ENCODE assay signal across 25 cellular contexts in genomic region chr4:183195534-183195933, GRCh38.
DNase-seq lines count a peak whose midpoint lies in the region; ATAC-seq and TF ChIP-seq lines count a peak whose summit lies in the region.
"Had no signal": no experiment of that assay in that cellular context is flagged by ENCODE, and none has a peak within 500 bp of the region (broad histone marks: within the 10 kb centered on the region; RNA-seq: fewer than 3 reads in every experiment).

No MANE protein-coding gene starts in this region.

- peaks cover 22% of the 10 kb centered on the region for H3K79me2 ChIP-seq in mammary epithelial cell (ENCODE audit: insufficient read depth, low read length)

- H3K27ac ChIP-seq in mammary epithelial cell (ENCODE audit: insufficient read depth, low read depth, low read length) (no peak overlapping the region), IMR-90 (ENCODE audit: insufficient read depth, low read length) (no peak overlapping the region), adrenal gland (no peak overlapping the region)
- H3K27ac ChIP-seq: 22Rv1, C4-2B, Peyer's patch had no signal

- H3K4me1 Mint-ChIP-seq in MCF 10A (ENCODE audit: insufficient read depth, unreplicated experiment) (peaks cover 12% of the 10 kb centered on the region), WTC11 (peaks cover 52% of the 10 kb centered on the region), progenitor cell of endocrine pancreas (ENCODE audit: low read depth) (peaks cover 8% of the 10 kb centered on the region)

- H3K36me3 ChIP-seq in mammary epithelial cell (ENCODE audit: insufficient read depth, low read length) (no peaks in the 10 kb centered on the region), IMR-90 (ENCODE audit: control insufficient read depth, insufficient read depth, low read length) (peaks cover 7% of the 10 kb centered on the region), adrenal gland (replicated peaks in 1 of 2) (no peaks in the 10 kb centered on the region)
- H3K36me3 ChIP-seq: Peyer's patch had no signal

- no peak overlapping the region for H2BK5ac ChIP-seq in IMR-90 (ENCODE audit: low read depth, low read length, poor library complexity, severe bottlenecking)

- intact Hi-C loops in MCF 10A (cut with micrococcal nuclease) (no loop called here), mammary epithelial cell (cut with micrococcal nuclease) (no loop called here), IMR-90 (cut with micrococcal nuclease) (no loop called here), adrenal gland (cut with DNase I) (no loop called here)

- peaks cover 40 to 61% of the 10 kb centered on the region in 2 experiments for H3K79me1 ChIP-seq in IMR-90 (ENCODE audit: low read depth in 1 of 2, low read length in 2 of 2)

- H3K4me3 Mint-ChIP-seq in MCF 10A (ENCODE audit: unreplicated experiment) (no peak overlapping the region), WTC11 (no peak overlapping the region), progenitor cell of endocrine pancreas (ENCODE audit: low read depth) (no peak overlapping the region)
- H3K4me3 Mint-ChIP-seq: HFFc6 had no signal

- peak overlapping the region; percentile 17 for H3K27ac Mint-ChIP-seq in MCF 10A (ENCODE audit: low read depth, unreplicated experiment)
- peak overlapping the region; percentile 60 for H3K27ac Mint-ChIP-seq in WTC11
- peak overlapping the region; percentile 12 for H3K27ac Mint-ChIP-seq in progenitor cell of endocrine pancreas

- H3K4me2 ChIP-seq in mammary epithelial cell (ENCODE audit: insufficient read depth, low read depth, low read length) (no peak overlapping the region), IMR-90 (ENCODE audit: low read depth, low read length) (no peak overlapping the region)

- H3K27me3 ChIP-seq in mammary epithelial cell (ENCODE audit: insufficient read depth, low read length) (no peaks in the 10 kb centered on the region), IMR-90 (ENCODE audit: control insufficient read depth, insufficient read depth, low read length) (no peaks in the 10 kb centered on the region), adrenal gland (no peaks in the 10 kb centered on the region)
- H3K27me3 ChIP-seq: Peyer's patch had no signal

- H4K20me1 ChIP-seq in mammary epithelial cell (ENCODE audit: insufficient read depth, low read length) (no peaks in the 10 kb centered on the region), IMR-90 (ENCODE audit: insufficient read depth, low read length) (peaks cover 11% of the 10 kb centered on the region; the same call in 1 of the 2 replicates)

- no peak overlapping the region for H3K56ac ChIP-seq in IMR-90 (ENCODE audit: extremely low read depth, insufficient read depth, low read length)

- H2AFZ ChIP-seq in mammary epithelial cell (ENCODE audit: low read depth, low read length), result no peak overlapping the region
- peak overlapping the region; percentile 47 for H2AFZ ChIP-seq in IMR-90 (replicated peaks; ENCODE audit: low read length, poor library complexity)

- H3K9me3 Mint-ChIP-seq in MCF 10A (ENCODE audit: unreplicated experiment) (no peaks in the 10 kb centered on the region), WTC11 (no peaks in the 10 kb centered on the region), progenitor cell of endocrine pancreas (ENCODE audit: low read depth) (no peaks in the 10 kb centered on the region)
- H3K9me3 Mint-ChIP-seq: HFFc6 had no signal

- H3K9me3 ChIP-seq in mammary epithelial cell (replicated peaks; ENCODE audit: insufficient read depth, low read length) (no peaks in the 10 kb centered on the region), IMR-90 (ENCODE audit: control insufficient read depth, insufficient read depth, low read length) (no peaks in the 10 kb centered on the region), adrenal gland (replicated peaks in 1 of 3) (no peaks in the 10 kb centered on the region)
- H3K9me3 ChIP-seq: Peyer's patch had no signal

- no peak overlapping the region for H2BK15ac ChIP-seq in IMR-90 (ENCODE audit: low read depth, low read length)

- H3K4me1 ChIP-seq in mammary epithelial cell (ENCODE audit: insufficient read depth, low read length) (peaks cover 7% of the 10 kb centered on the region), IMR-90 (ENCODE audit: control insufficient read depth, insufficient read depth, low read length) (peaks cover 3% of the 10 kb centered on the region; the same call in 1 of the 2 replicates), adrenal gland (replicated peaks in 1 of 2) (no peaks in the 10 kb centered on the region)
- H3K4me1 ChIP-seq: Peyer's patch had no signal

- H4K91ac ChIP-seq in IMR-90 (ENCODE audit: insufficient read depth, low read depth, low read length), result no peak overlapping the region

- WGBS in mammary epithelial cell (ENCODE audit: low coverage, missing lambda C conversion rate), result 97% methylated on average over 3 of the region's 3 CpGs
- WGBS in IMR-90 (ENCODE audit: extremely low coverage in 2 of 2, insufficient read length in 1 of 2), 2 experiments, result no CpG with 5 or more reads among the region's 3 CpGs
- WGBS in adrenal gland, 4 donors, result 91 to 94% (median 93%) methylated on average over 3 of the region's 3 CpGs

- no peak overlapping the region for H4K5ac ChIP-seq in IMR-90 (ENCODE audit: low read depth, low read length)

- POLR2A ChIA-PET in MCF 10A (lab: Yijun Ruan, JAX), result no interaction called here
- POLR2A ChIA-PET in IMR-90 (lab: Charles Lee; ENCODE audit: unreplicated experiment), result no interaction called here
- POLR2A ChIA-PET in WTC11 (lab: Charles Lee), result no interaction called here

- dilution Hi-C loops in mammary epithelial cell (cut with HindIII; ENCODE audit: low sequenced_read_pairs) (no loop called here), IMR-90 (cut with HindIII; ENCODE audit: low sequenced_read_pairs, unreplicated experiment) (no loop called here)

- no peak overlapping the region for H2BK120ac ChIP-seq in IMR-90 (ENCODE audit: low read depth, low read length)

- H3K4me3 ChIP-seq in mammary epithelial cell (replicated peaks in 1 of 3; ENCODE audit: insufficient read depth in 1 of 3, low read depth in 2 of 3, low read length in 3 of 3) (no peak overlapping the region), IMR-90 (ENCODE audit: insufficient read depth, low read depth, low read length) (no peak overlapping the region), adrenal gland (no peak overlapping the region)
- H3K4me3 ChIP-seq: GM12878, Peyer's patch had no signal

- no peak overlapping the region for H2AK5ac ChIP-seq in IMR-90 (ENCODE audit: low read depth, low read length)

- no peak overlapping the region for H3K9ac ChIP-seq in mammary epithelial cell (ENCODE audit: insufficient read depth, low read length)
- H3K9ac ChIP-seq in IMR-90 (ENCODE audit: low read depth, low read length), result no peak overlapping the region

- in situ Hi-C loops in mammary epithelial cell (cut with MboI; ENCODE audit: low sequenced_read_pairs in 2 of 2), result no loop called here
- in situ Hi-C loops in IMR-90 (cut with MboI; ENCODE audit: low sequenced_read_pairs), result no loop called here

- TF ChIP-seq RAD21 in IMR-90 (IDR thresholded peaks at IDR 0.05; ENCODE audit: low read length), result no peak

- H3K9me1 ChIP-seq in IMR-90 (ENCODE audit: insufficient read depth, low read length), result no peaks in the 10 kb centered on the region; the same call in 1 of the 2 replicates

- no peak overlapping the region for H3K23ac ChIP-seq in IMR-90 (ENCODE audit: low read depth, low read length)

- TF ChIP-seq POLR2A in IMR-90 (IDR thresholded peaks at IDR 0.05; ENCODE audit: low read depth, low read length), result no peak
- TF ChIP-seq POLR2A in adrenal gland (IDR thresholded peaks at IDR 0.05), result no peak

- DNase-seq in MCF 10A (ENCODE audit: unreplicated experiment), result no peak
- no peak for DNase-seq in mammary epithelial cell
- no peak for DNase-seq in IMR-90
- DNase-seq in WTC11 (ENCODE audit: low spot score), result no peak
- no peak for DNase-seq in progenitor cell of endocrine pancreas (ENCODE audit: low spot score, unreplicated experiment)
- no peak for DNase-seq in adrenal gland
- no peak for DNase-seq in GM10266 (ENCODE audit: extremely low spot score)
- DNase-seq in NCI-H187 treated with DMSO at 0.1 percent for 48 hours (lab: John Stamatoyannopoulos, UW), result no peak
- DNase-seq: ACHN; DMS 273 treated with DMSO at 0.1 percent for 48 hours; DMS79 treated with DMSO at 0.1 percent for 48 hours; H7; HFFc6; MM.1S; NCI-H1092; NCI-H1436; NCI-H1930; NCI-H2227 treated with DMSO at 0.1 percent for 48 hours; NCI-H510A treated with DMSO at 0.1 percent for 48 hours; NCI-H748 treated with DMSO at 0.1 percent for 48 hours; NK-92 treated with Interleukin-12 subunit alpha and Interleukin-12 subunit beta, amount 100 ng/mL, for 24 hours; Peyer's patch had no signal

- H3K4ac ChIP-seq in IMR-90 (ENCODE audit: low read depth, low read length), result no peak overlapping the region

- H3K27me3 Mint-ChIP-seq in MCF 10A (ENCODE audit: insufficient read depth, unreplicated experiment) (no peaks in the 10 kb centered on the region), WTC11 (ENCODE audit: low read depth) (no peaks in the 10 kb centered on the region), progenitor cell of endocrine pancreas (no peaks in the 10 kb centered on the region)

- ATAC-seq in IMR-90 (ENCODE audit: low read depth) (no peak), WTC11 (no peak)
- ATAC-seq: GM12878 had no signal

- no TSS peak for BruUV-seq in MCF 10A (replicated peaks; lab: Mats Ljungman, UMichigan)
- no TSS peak for BruUV-seq in mammary epithelial cell (replicated peaks; lab: Mats Ljungman, UMichigan)
- no TSS peak for BruUV-seq in IMR-90 (replicated peaks; lab: Mats Ljungman, UMichigan)

- H3K36me3 Mint-ChIP-seq in MCF 10A (ENCODE audit: insufficient read depth, unreplicated experiment) (peaks cover 13% of the 10 kb centered on the region), WTC11 (peaks cover 6% of the 10 kb centered on the region; the same call in 1 of the 2 replicates), progenitor cell of endocrine pancreas (ENCODE audit: insufficient read depth) (no peaks in the 10 kb centered on the region)

- no peak overlapping the region for H4K8ac ChIP-seq in IMR-90 (ENCODE audit: low read depth in 2 of 2, low read length in 2 of 2)

- H2BK20ac ChIP-seq in IMR-90 (ENCODE audit: low read depth, low read length), result no peak overlapping the region

- no peak for TF ChIP-seq CTCF in MCF 10A (IDR thresholded peaks at IDR 0.05; ENCODE audit: unreplicated experiment)
- no peak for TF ChIP-seq CTCF in mammary epithelial cell (conservative IDR thresholded peaks at IDR 0.05 in 1 of 2, IDR thresholded peaks at IDR 0.05 in 1 of 2; ENCODE audit: extremely low read depth in 1 of 2, insufficient read depth in 1 of 2, low read depth in 1 of 2, low read length in 2 of 2)
- no peak for TF ChIP-seq CTCF in IMR-90 (conservative IDR thresholded peaks at IDR 0.05; ENCODE audit: low read depth, low read length)
- no peak for TF ChIP-seq CTCF in WTC11 (IDR thresholded peaks at IDR 0.05)
- no peak for TF ChIP-seq CTCF in progenitor cell of endocrine pancreas (IDR thresholded peaks at IDR 0.05; ENCODE audit: unreplicated experiment)
- no peak for TF ChIP-seq CTCF in adrenal gland (IDR thresholded peaks at IDR 0.05)
- TF ChIP-seq CTCF in GM10266 (IDR thresholded peaks at IDR 0.05; ENCODE audit: control insufficient read depth, insufficient read depth, low read depth, missing control alignments), result no peak

- no peak overlapping the region for H3K18ac ChIP-seq in IMR-90 (ENCODE audit: low read depth, low read length)

- CTCF ChIA-PET in MCF 10A (lab: Yijun Ruan, JAX) (no interaction called here), mammary epithelial cell (lab: Charles Lee; ENCODE audit: low non-redundant PET) (no interaction called here), IMR-90 (lab: Yijun Ruan, JAX) (no interaction called here), WTC11 (lab: Charles Lee) (no interaction called here)

- no peak overlapping the region for H2AK9ac ChIP-seq in IMR-90 (replicated peaks; ENCODE audit: low read depth, low read length, poor library complexity)

- H3K14ac ChIP-seq in IMR-90 (replicated peaks; ENCODE audit: low read depth, low read length), result no peak overlapping the region
